ENCODE assay signal across 9 cellular contexts in the genomic region with DNA sequence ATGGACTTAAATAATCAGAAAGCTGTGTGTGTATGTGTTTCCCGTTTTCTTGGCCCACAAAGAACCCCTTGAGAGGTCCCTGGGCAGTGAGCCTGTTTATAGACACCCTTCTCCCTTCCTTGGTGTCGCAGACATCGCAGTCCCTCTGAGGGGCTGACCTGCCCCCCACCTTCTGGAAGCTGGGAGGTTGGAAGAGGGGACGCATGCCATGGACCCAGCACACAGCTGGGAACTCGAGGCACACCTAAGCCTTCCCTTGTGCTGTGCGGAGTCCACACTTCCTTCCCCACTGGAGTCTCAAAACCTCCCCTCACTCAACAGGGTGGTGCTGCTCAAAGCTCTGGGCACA. TPM values are rescaled to one million over a fixed set of nuclear protein-coding genes. Genes with fewer than 3 reads are reported as not detected.
DNase-seq lines count a peak whose midpoint lies in the region; ATAC-seq and TF ChIP-seq lines count a peak whose summit lies in the region.
"Had no signal": no experiment of that assay in that cellular context is flagged by ENCODE, and none has a peak within 500 bp of the region (broad histone marks: within the 10 kb centered on the region; RNA-seq: fewer than 3 reads in every experiment).

No MANE protein-coding gene starts in this region.

- H3K27me3 ChIP-seq in left ventricle myocardium inferior (ENCODE audit: low read depth) (no peaks in the 10 kb centered on the region), body of pancreas (no peaks in the 10 kb centered on the region), muscle layer of colon (ENCODE audit: control insufficient read depth in 1 of 2, insufficient read depth in 2 of 2, low read length in 2 of 2) (no peaks in the 10 kb centered on the region)

- H3K4me1 ChIP-seq in left ventricle myocardium inferior (peaks cover 8% of the 10 kb centered on the region), body of pancreas (peaks cover 50% of the 10 kb centered on the region), muscle layer of colon (ENCODE audit: insufficient read depth, low read length) (peaks cover 12% of the 10 kb centered on the region)

- TF ChIP-seq POLR2A in body of pancreas (IDR thresholded peaks at IDR 0.05): no peak

- DNase-seq in left ventricle myocardium inferior (no peak), cardiac septum (ENCODE audit: low spot score) (no peak), body of pancreas (peak in 2 of 4 donors; percentile 32 to 33), omental fat pad (ENCODE audit: low spot score) (no peak)

- no peak for TF ChIP-seq CTCF in left ventricle myocardium inferior (IDR thresholded peaks at IDR 0.05; ENCODE audit: borderline replicate concordance)
- no peak for TF ChIP-seq CTCF in body of pancreas (IDR thresholded peaks at IDR 0.05)
- no peak for TF ChIP-seq CTCF in omental fat pad (IDR thresholded peaks at IDR 0.05)

- H3K9me3 ChIP-seq in left ventricle myocardium inferior (replicated peaks) (no peaks in the 10 kb centered on the region), body of pancreas (no peaks in the 10 kb centered on the region), muscle layer of colon (ENCODE audit: low read length) (no peaks in the 10 kb centered on the region)

- peak overlapping the region; percentile 27 for H3K9ac ChIP-seq in muscle layer of colon (ENCODE audit: low read length)

- ATAC-seq in body of pancreas (peak; percentile 22), omental fat pad (ENCODE audit: low FRiP score) (no peak), HG02759 (IDR thresholded peaks at IDR 0.05; ENCODE audit: unreplicated experiment) (no peak), GM21447 (IDR thresholded peaks at IDR 0.05; ENCODE audit: unreplicated experiment) (no peak), GM21786 (IDR thresholded peaks at IDR 0.05; ENCODE audit: unreplicated experiment) (no peak)

- peak overlapping the region; percentile 12 for H3K27ac ChIP-seq in left ventricle myocardium inferior (replicated peaks)
- peak overlapping the region in 3 of 4 donors; percentile 86 to 95 (median 92) for H3K27ac ChIP-seq in body of pancreas
- H3K27ac ChIP-seq in muscle layer of colon (ENCODE audit: low read depth, low read length): peak overlapping the region; percentile 75

- intact Hi-C loops in left ventricle myocardium inferior (cut with micrococcal nuclease) (no loop called here), cardiac septum (cut with DNase I) (no loop called here), body of pancreas (cut with DNase I) (no loop called here)

- WGBS in body of pancreas, 2 donors: 9 to 17% methylated on average over 6 of the region's 6 CpGs

- H3K36me3 ChIP-seq in left ventricle myocardium inferior: no peaks in the 10 kb centered on the region
- H3K36me3 ChIP-seq in body of pancreas (replicated peaks in 1 of 2; ENCODE audit: insufficient read depth in 1 of 2, low read depth in 2 of 2): no peaks in the 10 kb centered on the region
- H3K36me3 ChIP-seq in muscle layer of colon (ENCODE audit: insufficient read depth, low read length): no peaks in the 10 kb centered on the region

- peak overlapping the region; percentile 60 for H3K4me3 ChIP-seq in left ventricle myocardium inferior
- no peak overlapping the region for H3K4me3 ChIP-seq in body of pancreas
- H3K4me3 ChIP-seq in muscle layer of colon (ENCODE audit: low read depth in 1 of 2, low read length in 2 of 2): peak overlapping the region; percentile 21 to 80

RNA-seq across cellular contexts. Expression of a gene that starts 0.5 kb away (rescaled TPM):
- total RNA-seq in left ventricle myocardium inferior (0.52 TPM), cardiac septum (0.54 TPM), body of pancreas (1 to 10 TPM in 1 of 2 donors, not detected in 1; 2.1 TPM), omental fat pad (1 to 10 TPM in 2 of 4 donors, not detected in 2; 1.1 to 2.2 TPM)

RNA-seq across cellular contexts. Expression of a gene that starts 24.2 kb away (rescaled TPM):
- 0.41 TPM for total RNA-seq in left ventricle myocardium inferior
- total RNA-seq in cardiac septum: 1.7 TPM
- total RNA-seq in body of pancreas: not detected
- 10 to 100 TPM in 1 of 4 donors, 1 to 10 TPM in 3; 2.7 to 47.4 (median 4.9) TPM for total RNA-seq in omental fat pad
- total RNA-seq: HT1080 had no signal

RNA-seq across cellular contexts. Expression of a gene that starts 32.4 kb away (rescaled TPM):
- total RNA-seq in left ventricle myocardium inferior: 25.1 TPM
- total RNA-seq in cardiac septum: 22.1 TPM
- 1 to 10 TPM; 2.6 to 6.7 TPM for total RNA-seq in body of pancreas
- total RNA-seq in omental fat pad: 10 to 100 TPM in 1 of 4 donors, 1 to 10 TPM in 3; 5.8 to 11.0 (median 7.8) TPM

RNA-seq across cellular contexts. Expression of a gene that starts 39.3 kb away (rescaled TPM):
- total RNA-seq in left ventricle myocardium inferior (0.96 TPM), cardiac septum (1.3 TPM), body of pancreas (not detected), omental fat pad (1 to 10 TPM in 2 of 4 donors, under 1 TPM in 2; 0.65 to 6.3 (median 1.1) TPM)
- total RNA-seq: HT1080 had no signal

RNA-seq across cellular contexts. Expression of a gene that starts 59.0 kb away (rescaled TPM):
- 4.8 TPM for total RNA-seq in left ventricle myocardium inferior
- 5.7 TPM for total RNA-seq in cardiac septum
- total RNA-seq in body of pancreas: under 1 TPM; 0.52 to 0.99 TPM
- 1 to 10 TPM; 1.8 to 9.0 (median 2.6) TPM for total RNA-seq in omental fat pad

Comparison
In these comparisons a context has a peak if more than half of its experiments do, and no peak if none do; other contexts are left out.
1. H3K27ac ChIP-seq: peak in every context shown above with its lines; median percentile 92 in body of pancreas; 75 in muscle layer of colon; 12 in left ventricle myocardium inferior.
2. H3K4me3 ChIP-seq: peak in left ventricle myocardium inferior (single experiment) and muscle layer of colon (2 of 2); none in body of pancreas (0 of 2).